Comparison of ENCODE assay signal across 8 cellular contexts in the genomic region with DNA sequence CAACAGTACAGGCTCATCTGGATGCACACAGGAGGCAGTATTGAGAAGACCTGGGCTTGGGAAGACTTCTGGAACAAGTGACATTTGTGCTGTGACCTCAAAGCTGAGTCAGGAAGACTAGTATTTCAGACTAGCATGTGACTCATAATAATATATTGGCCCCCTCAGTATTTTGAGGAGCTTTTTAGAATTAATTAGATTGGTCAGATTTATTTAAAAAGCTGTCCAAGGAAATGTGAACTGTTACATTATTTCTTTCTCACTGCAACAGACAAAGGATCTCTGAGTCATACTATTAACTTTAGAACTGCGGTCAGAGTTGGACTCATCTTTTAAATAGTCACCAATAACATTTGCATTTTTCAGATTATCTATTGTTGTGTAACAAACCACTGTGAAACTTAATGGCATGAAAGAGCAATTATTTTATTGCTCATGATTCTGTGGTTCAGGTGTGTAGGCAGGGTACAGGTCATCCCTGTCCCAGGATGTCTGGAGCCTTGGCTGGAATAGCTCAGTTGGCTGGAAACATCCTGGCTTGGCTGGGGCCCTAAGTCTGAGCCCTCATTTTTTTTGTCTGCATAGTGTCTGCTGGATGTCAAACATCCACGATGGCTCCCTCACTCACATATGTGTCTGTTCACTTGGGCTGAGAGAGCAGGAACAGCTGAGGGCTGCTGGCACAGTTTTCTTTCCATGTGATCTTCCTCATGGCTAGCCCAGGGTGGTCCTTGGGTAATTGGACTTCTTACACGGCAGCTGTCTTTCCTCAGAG. TPM values are rescaled to one million over a fixed set of nuclear protein-coding genes. Genes with fewer than 3 reads are reported as not detected.
DNase-seq lines count a peak whose midpoint lies in the region; ATAC-seq, FAIRE-seq and TF ChIP-seq lines count a peak whose summit lies in the region.

No MANE protein-coding gene starts in this region.

- peaks cover 14% of the 10 kb centered on the region for H3K4me1 Mint-ChIP-seq in glutamatergic neuron (ENCODE audit: low read depth, unreplicated experiment)

- peak; percentile 99 for FAIRE-seq in RCC 7860 (lab: Jason Lieb, UNC)

- TF ChIP-seq CTCF in glutamatergic neuron (IDR thresholded peaks at IDR 0.05; ENCODE audit: partially characterized antibody, unreplicated experiment) (no peak), upper lobe of left lung (IDR thresholded peaks at IDR 0.05) (no peak)

- H3K27ac ChIP-seq in upper lobe of left lung = no peak overlapping the region

- peak; percentile 98 for DNase-seq in RCC 7860 (ENCODE audit: low spot score)
- no peak for DNase-seq in glutamatergic neuron
- DNase-seq in upper lobe of left lung = no peak
- no peak for DNase-seq in NCI-H146 (lab: John Stamatoyannopoulos, UW)
- no peak for DNase-seq in NCI-H1092 treated with DMSO at 0.1 percent for 48 hours (lab: John Stamatoyannopoulos, UW)
- no peak for DNase-seq in stimulated activated CD4-positive, alpha-beta T cell treated with anti-CD3 and anti-CD28 coated beads, Interleukin-12 subunit alpha, Interleukin-12 subunit beta, amount 100 ng/mL, for 4 hours

- peaks cover 0 to 5% (median 0%) of the 10 kb centered on the region in 4 donors for H3K4me1 ChIP-seq in upper lobe of left lung

- WGBS in upper lobe of left lung, 2 donors = 71 to 72% methylated on average over 3 of the region's 3 CpGs

- no peaks in the 10 kb centered on the region for H3K27me3 ChIP-seq in upper lobe of left lung

- H3K9me3 Mint-ChIP-seq in glutamatergic neuron (ENCODE audit: unreplicated experiment) = no peaks in the 10 kb centered on the region

- no peak overlapping the region for H3K4me3 ChIP-seq in upper lobe of left lung

- H3K27ac Mint-ChIP-seq in glutamatergic neuron (ENCODE audit: unreplicated experiment) = peak overlapping the region; percentile 13

- ATAC-seq in GM18519 (IDR thresholded peaks at IDR 0.05; ENCODE audit: low FRiP score, unreplicated experiment) (peak; percentile 95), HG02610 (IDR thresholded peaks at IDR 0.05; ENCODE audit: unreplicated experiment) (peak; percentile 86), upper lobe of left lung (ENCODE audit: low FRiP score in 2 of 2) (peak; percentile 69 to 85)

- TF ChIP-seq POLR2A in upper lobe of left lung (IDR thresholded peaks at IDR 0.05) = no peak

- TF ChIP-seq EP300 in upper lobe of left lung (IDR thresholded peaks at IDR 0.05) = no peak

- no peaks in the 10 kb centered on the region for H3K9me3 ChIP-seq in upper lobe of left lung

- H3K4me3 Mint-ChIP-seq in glutamatergic neuron (ENCODE audit: unreplicated experiment) = no peak overlapping the region

- H3K27me3 Mint-ChIP-seq in glutamatergic neuron (ENCODE audit: unreplicated experiment) = no peaks in the 10 kb centered on the region

- no peaks in the 10 kb centered on the region for H3K36me3 Mint-ChIP-seq in glutamatergic neuron (ENCODE audit: unreplicated experiment)

- H3K36me3 ChIP-seq in upper lobe of left lung = peaks cover 0 to 38% (median 2%) of the 10 kb centered on the region in 4 donors

RNA-seq across cellular contexts. Expression of a gene that starts 46.8 kb away (rescaled TPM):
- 63.3 TPM for total RNA-seq in glutamatergic neuron (ENCODE audit: unreplicated experiment)
- total RNA-seq in upper lobe of left lung = 10 to 100 TPM; 23.7 to 52.1 (median 40.5) TPM
